13 cellular contexts compared by ENCODE assay signal in the genomic region with DNA sequence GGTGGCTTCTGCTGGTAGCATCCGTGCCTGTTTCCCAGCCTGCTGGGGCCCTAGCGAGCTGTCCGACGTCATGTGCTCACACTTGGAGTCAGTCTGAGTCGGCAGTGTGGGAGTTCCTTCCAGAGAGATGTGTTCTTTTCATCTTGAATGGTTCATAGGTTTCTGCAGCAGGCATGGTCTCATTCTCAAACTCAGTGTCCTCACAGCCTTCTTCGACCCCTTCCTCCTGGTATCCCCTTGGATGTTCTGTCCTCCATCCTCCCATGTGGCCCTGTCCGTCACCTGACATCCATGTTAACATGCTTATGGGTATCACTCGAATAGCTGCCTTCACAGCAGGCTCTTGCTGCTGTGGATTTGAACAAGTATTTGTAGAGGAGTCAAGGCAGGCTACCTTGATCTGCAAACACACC. TPM values are rescaled to one million over a fixed set of nuclear protein-coding genes. Genes with fewer than 3 reads are reported as not detected.
DNase-seq lines count a peak whose midpoint lies in the region; ATAC-seq and TF ChIP-seq lines count a peak whose summit lies in the region.
"Had no signal": no experiment of that assay in that cellular context is flagged by ENCODE, and none has a peak within 500 bp of the region (broad histone marks: within the 10 kb centered on the region; RNA-seq: fewer than 3 reads in every experiment).

No MANE protein-coding gene starts in this region.

- no peaks in the 10 kb centered on the region for H3K9me3 ChIP-seq in naive thymus-derived CD4-positive, alpha-beta T cell (ENCODE audit: control insufficient read depth in 2 of 3, low read length in 3 of 3)
- no peaks in the 10 kb centered on the region for H3K9me3 ChIP-seq in upper lobe of right lung

- H3K4me1 Mint-ChIP-seq in naive thymus-derived CD4-positive, alpha-beta T cell: peaks cover 35 to 93% (median 77%) of the 10 kb centered on the region in 7 donors
- H3K4me1 Mint-ChIP-seq: B cell had no signal

- H3K4me3 ChIP-seq in naive thymus-derived CD4-positive, alpha-beta T cell (ENCODE audit: low read length): no peak overlapping the region
- H3K4me3 ChIP-seq in upper lobe of right lung: no peak overlapping the region

- peak overlapping the region; percentile 7 to 8 for H3K27ac Mint-ChIP-seq in activated naive CD4-positive, alpha-beta T cell treated with anti-CD3 and anti-CD28 coated beads, Interleukin-2, amount 50 U/mL, for 72 hours
- H3K27ac Mint-ChIP-seq in naive thymus-derived CD4-positive, alpha-beta T cell: peak overlapping the region in 7 of 9 donors; percentile 9 to 87 (median 52)
- H3K27ac Mint-ChIP-seq: B cell, H9 had no signal

- DNase-seq in activated naive CD4-positive, alpha-beta T cell treated with anti-CD3 and anti-CD28 coated beads, Interleukin-2, amount 50 U/mL, for 72 hours (ENCODE audit: low spot score in 2 of 2): peak in 1 of 2 donors; percentile 52
- no peak for DNase-seq in activated naive CD4-positive, alpha-beta T cell treated with anti-CD3 and anti-CD28 coated beads, Interleukin-2, amount 50 U/mL, for 16 hours
- DNase-seq in caudate nucleus (lab: John Stamatoyannopoulos, UW) (peak in 10 of 61 donors; percentile 23 to 81 (median 40)), upper lobe of right lung (peak; percentile 37), RKO (ENCODE audit: low spot score) (no peak), NCI-H2081 (lab: John Stamatoyannopoulos, UW) (no peak)
- no peak for DNase-seq in naive thymus-derived CD4-positive, alpha-beta T cell
- no peak for DNase-seq in central memory CD4-positive, alpha-beta T cell
- DNase-seq: erythroblast, H9, Kasumi-1, NCI-H2171 had no signal

- peak overlapping the region in 7 of 10 donors; percentile 0 to 68 (median 48) for H3K4me3 Mint-ChIP-seq in naive thymus-derived CD4-positive, alpha-beta T cell
- H3K4me3 Mint-ChIP-seq: B cell, H9 had no signal

- intact Hi-C loops in naive thymus-derived CD4-positive, alpha-beta T cell (cut with micrococcal nuclease): loop anchor here in 1 of 2 donors (5.0 kb wide), 2 partner anchors 113 to 168 kb away; no protein-coding TSS in a partner anchor
- intact Hi-C loops in upper lobe of right lung (cut with DNase I): no loop called here

- H3K36me3 Mint-ChIP-seq in activated naive CD4-positive, alpha-beta T cell treated with anti-CD3 and anti-CD28 coated beads, Interleukin-2, amount 50 U/mL, for 72 hours: peaks cover 9 to 35% of the 10 kb centered on the region in 2 donors
- H3K36me3 Mint-ChIP-seq in naive thymus-derived CD4-positive, alpha-beta T cell: peaks cover 5 to 27% (median 13%) of the 10 kb centered on the region in 5 donors

- peaks cover 0 to 58% of the 10 kb centered on the region in 2 donors for H3K4me1 ChIP-seq in naive thymus-derived CD4-positive, alpha-beta T cell (ENCODE audit: control insufficient read depth in 2 of 2, insufficient read depth in 2 of 2, low read length in 2 of 2)
- peaks cover 23% of the 10 kb centered on the region for H3K4me1 ChIP-seq in upper lobe of right lung

- no peak for ATAC-seq in activated naive CD4-positive, alpha-beta T cell treated with anti-CD3 and anti-CD28 coated beads, Interleukin-2, amount 50 U/mL, for 72 hours
- ATAC-seq in naive thymus-derived CD4-positive, alpha-beta T cell: no peak
- peak; percentile 18 for ATAC-seq in upper lobe of right lung

- POLR2A ChIA-PET in naive thymus-derived CD4-positive, alpha-beta T cell (lab: Charles Lee): interaction anchor here (0.6 to 1.5 kb wide), 3 partner anchors 9 to 10 kb away, joined by 3 to 6 read pairs (median 3); no protein-coding TSS in a partner anchor

- H3K27me3 ChIP-seq in naive thymus-derived CD4-positive, alpha-beta T cell (ENCODE audit: control insufficient read depth in 2 of 2, insufficient read depth in 2 of 2, low read length in 2 of 2): no peaks in the 10 kb centered on the region
- no peaks in the 10 kb centered on the region for H3K27me3 ChIP-seq in upper lobe of right lung

- H3K27me3 Mint-ChIP-seq in naive thymus-derived CD4-positive, alpha-beta T cell: peaks cover 0 to 4% (median 0%) of the 10 kb centered on the region in 5 donors

- TF ChIP-seq CTCF in upper lobe of right lung (IDR thresholded peaks at IDR 0.05): no peak

- no peaks in the 10 kb centered on the region for H3K9me3 Mint-ChIP-seq in activated naive CD4-positive, alpha-beta T cell treated with anti-CD3 and anti-CD28 coated beads, Interleukin-2, amount 50 U/mL, for 72 hours
- peaks cover 0 to 26% (median 0%) of the 10 kb centered on the region in 11 donors for H3K9me3 Mint-ChIP-seq in naive thymus-derived CD4-positive, alpha-beta T cell
- H3K9me3 Mint-ChIP-seq: H9 had no signal

- no peaks in the 10 kb centered on the region for H3K36me3 ChIP-seq in naive thymus-derived CD4-positive, alpha-beta T cell (ENCODE audit: control insufficient read depth in 2 of 3, insufficient read depth in 3 of 3, low read length in 3 of 3)
- no peaks in the 10 kb centered on the region for H3K36me3 ChIP-seq in upper lobe of right lung

- peak overlapping the region; percentile 39 for H3K27ac ChIP-seq in caudate nucleus (ENCODE audit: low read depth, low read length)
- H3K27ac ChIP-seq in naive thymus-derived CD4-positive, alpha-beta T cell (ENCODE audit: low read depth, low read length): no peak overlapping the region
- no peak overlapping the region for H3K27ac ChIP-seq in upper lobe of right lung

- CTCF ChIA-PET in naive thymus-derived CD4-positive, alpha-beta T cell (lab: Charles Lee): no interaction called here

RNA-seq across cellular contexts. Expression of a gene that starts 51.0 kb away (rescaled TPM):
- 10 to 100 TPM; 18.4 to 59.2 TPM for total RNA-seq in activated naive CD4-positive, alpha-beta T cell treated with anti-CD3 and anti-CD28 coated beads, Interleukin-2, amount 50 U/mL, for 72 hours
- total RNA-seq in naive thymus-derived CD4-positive, alpha-beta T cell: 10 to 100 TPM; 33.4 to 84.3 (median 60.1) TPM
- 10 to 100 TPM; 13.0 to 19.5 TPM for polyA plus RNA-seq in naive thymus-derived CD4-positive, alpha-beta T cell
- 18.4 TPM for total RNA-seq in upper lobe of right lung
